ENCODE assay signal across 8 cellular contexts in genomic region chrX:47193475-47194241, GRCh38. TPM values are rescaled to one million over a fixed set of nuclear protein-coding genes. Genes with fewer than 3 reads are reported as not detected.
A peak's percentile ranks its signal among the peaks of the same experiment; 100 is the strongest.
DNase-seq lines count a peak whose midpoint lies in the region; ATAC-seq and TF ChIP-seq lines count a peak whose summit lies in the region.

UBA1 (plus strand) TSS chrX:47193829; CDS start chrX:47198803, 4,974 bp downstream.

- H3K4me1 ChIP-seq in PC-3 (ENCODE audit: insufficient read depth, low read length) (peaks cover 40% of the 10 kb centered on the region), mucosa of rectum (ENCODE audit: control insufficient read depth in 2 of 2, insufficient read depth in 2 of 2, low read length in 2 of 2) (peaks cover 26 to 27% of the 10 kb centered on the region in 2 donors)

- intact Hi-C loops in PC-3 (cut with micrococcal nuclease) = loop anchor here (1.0 to 10.0 kb wide), 7 partner anchors 119 to 461 kb away; partner anchors contain the start of genes ELK1, UXT and ZNF41

- H4K20me1 ChIP-seq in PC-3 (ENCODE audit: low read length) = peaks cover 20% of the 10 kb centered on the region; the same call in 1 of the 2 replicates

- CTCF ChIA-PET in PC-3 (lab: Charles Lee) = no interaction called here

- peak within 1 kb of the TSS; percentile 100 for H3K9ac ChIP-seq in PC-3 (ENCODE audit: low read length)
- H3K9ac ChIP-seq in mucosa of rectum (ENCODE audit: low read depth in 1 of 2, low read length in 2 of 2) = peak within 1 kb of the TSS; percentile 94 to 99

- TF ChIP-seq CTCF in PC-3 (conservative IDR thresholded peaks at IDR 0.05; ENCODE audit: low read depth, low read length) (peak; percentile 80), epithelial cell of esophagus (IDR thresholded peaks at IDR 0.05; ENCODE audit: insufficient read depth, low read depth, low read length, missing control alignments) (peak; percentile 56)

- H3K27ac ChIP-seq in PC-3 (ENCODE audit: low read length) (peak within 1 kb of the TSS; percentile 90), mucosa of rectum (ENCODE audit: low read depth in 2 of 2, low read length in 2 of 2) (peak within 1 kb of the TSS; percentile 90 to 95)

- ATAC-seq in GM21576 (IDR thresholded peaks at IDR 0.05; ENCODE audit: unreplicated experiment) = peak; percentile 68
- ATAC-seq in PC-3 = peak; percentile 48

- H3K36me3 ChIP-seq in PC-3 (ENCODE audit: low read depth, low read length) (peaks cover 12% of the 10 kb centered on the region; the same call in 1 of the 2 replicates), mucosa of rectum (ENCODE audit: control insufficient read depth in 2 of 2, insufficient read depth in 2 of 2, low read length in 2 of 2) (peaks cover 6 to 20% of the 10 kb centered on the region in 2 donors)

- POLR2A ChIA-PET in PC-3 (lab: Charles Lee; ENCODE audit: unreplicated experiment) = no interaction called here

- TSS peak; percentile 56 for BruUV-seq in PC-3 (replicated peaks; lab: Mats Ljungman, UMichigan)

- H3K9me3 ChIP-seq in PC-3 (ENCODE audit: low read length) (no peaks in the 10 kb centered on the region), mucosa of rectum (ENCODE audit: control insufficient read depth in 2 of 2, low read length in 2 of 2) (no peaks in the 10 kb centered on the region)

- no peaks in the 10 kb centered on the region for H3K9me2 ChIP-seq in PC-3 (replicated peaks; ENCODE audit: low read length)

- H3F3A ChIP-seq in PC-3 (ENCODE audit: low read length, unreplicated experiment) = peaks cover 4% of the 10 kb centered on the region

- H3K4me3 ChIP-seq in Jurkat, Clone E6-1 (ENCODE audit: low read length) = peak within 1 kb of the TSS; percentile 76
- H3K4me3 ChIP-seq in PC-3 (ENCODE audit: low read length) = peak within 1 kb of the TSS; percentile 85
- H3K4me3 ChIP-seq in epithelial cell of esophagus (ENCODE audit: low read length) = peak within 1 kb of the TSS; percentile 74
- peak within 1 kb of the TSS; percentile 92 to 96 for H3K4me3 ChIP-seq in mucosa of rectum (ENCODE audit: low read length in 2 of 2)

- peak; percentile 85 for DNase-seq in DMS153 (lab: John Stamatoyannopoulos, UW)
- DNase-seq in Jurkat, Clone E6-1 (ENCODE audit: low read depth, low spot score) = peak; percentile 96
- DNase-seq in PC-3 = peak; percentile 98
- peak; percentile 83 for DNase-seq in activated T-cell treated with anti-CD3 and anti-CD28 coated beads for 48 hours (ENCODE audit: low read depth)
- DNase-seq in epithelial cell of esophagus (ENCODE audit: low read depth) = peak; percentile 93
- DNase-seq in stimulated activated CD8-positive, alpha-beta memory T cell treated with anti-CD3 and anti-CD28 coated beads, Interleukin-4, amount 100 ng/mL, for 48 hours = peak; percentile 91

- peak within 1 kb of the TSS; percentile 99 for H3K4me2 ChIP-seq in PC-3 (ENCODE audit: low read length)

- H3K27me3 ChIP-seq in PC-3 (ENCODE audit: low read length) = no peaks in the 10 kb centered on the region
- H3K27me3 ChIP-seq in mucosa of rectum (ENCODE audit: control insufficient read depth in 2 of 2, insufficient read depth in 2 of 2, low read length in 2 of 2) = peaks cover 0 to 6% of the 10 kb centered on the region in 2 donors

- peaks cover 73% of the 10 kb centered on the region for H3K79me2 ChIP-seq in PC-3 (ENCODE audit: low read length)

- peak within 1 kb of the TSS; percentile 49; the same call in 1 of the 2 replicates for H2AFZ ChIP-seq in PC-3 (ENCODE audit: low read length)

RNA-seq across cellular contexts. Expression of gene UBA1, which starts in this region (rescaled TPM):
- polyA plus RNA-seq in Jurkat, Clone E6-1 (2012; ENCODE audit: insufficient read depth, insufficient read length) = 280 TPM
- total RNA-seq in PC-3 (2014; rRNA removed) = 282 and 299 TPM in 2 replicates

Comparison
In these comparisons a context has a peak if more than half of its experiments do, and no peak if none do; other contexts are left out.
1. Peak in every context shown above with its lines: DNase-seq, ATAC-seq, H3K4me3 ChIP-seq and H3K27ac ChIP-seq.